Comparison of ENCODE assay signal across 8 cellular contexts in genomic region chr1:207084701-207085180, GRCh38. TPM values are rescaled to one million over a fixed set of nuclear protein-coding genes. Genes with fewer than 3 reads are reported as not detected.
DNase-seq lines count a peak whose midpoint lies in the region; ATAC-seq and TF ChIP-seq lines count a peak whose summit lies in the region.

No MANE protein-coding gene starts in this region.

- H3K27ac Mint-ChIP-seq in activated naive CD8-positive, alpha-beta T cell treated with anti-CD3 and anti-CD28 coated beads for 36 hours, result no peak overlapping the region

- TF ChIP-seq CTCF in GM13977 (IDR thresholded peaks at IDR 0.05; ENCODE audit: extremely low read depth, insufficient read depth, missing control alignments), result peak; percentile 72

- intact Hi-C loops in left cardiac atrium (cut with DNase I) (loop anchor here in 1 of 2 donors (2.0 kb wide), 2 partner anchors 320 to 416 kb away; no protein-coding TSS in a partner anchor), sciatic nerve (cut with DNase I) (no loop called here)

- H3K4me1 ChIP-seq in SJSA1 (replicated peaks), result peaks cover 21% of the 10 kb centered on the region

- no peaks in the 10 kb centered on the region for H3K9me3 Mint-ChIP-seq in activated naive CD8-positive, alpha-beta T cell treated with anti-CD3 and anti-CD28 coated beads for 36 hours

- no peaks in the 10 kb centered on the region for H3K9me3 ChIP-seq in SJSA1 (replicated peaks)

- no peak overlapping the region for H3K27ac ChIP-seq in SJSA1

- H3K4me3 ChIP-seq in Jurkat, Clone E6-1 (ENCODE audit: low read length), result no peak overlapping the region
- H3K4me3 ChIP-seq in SJSA1, result no peak overlapping the region

- no peaks in the 10 kb centered on the region for H3K27me3 ChIP-seq in SJSA1 (replicated peaks)

- in situ Hi-C loops in GM13977 (cut with MboI; ENCODE audit: low pct_unique_long_range_greater_than_20kb, low sequenced_read_pairs, unreplicated experiment), result loop anchor here (25.0 kb wide), 1 partner anchor 403 kb away; the partner anchor contains the start of gene CR1

- no peaks in the 10 kb centered on the region for H3K36me3 Mint-ChIP-seq in activated naive CD8-positive, alpha-beta T cell treated with anti-CD3 and anti-CD28 coated beads for 36 hours

- no peaks in the 10 kb centered on the region for H3K36me3 ChIP-seq in SJSA1

- H3K27me3 Mint-ChIP-seq in activated naive CD8-positive, alpha-beta T cell treated with anti-CD3 and anti-CD28 coated beads for 36 hours, result peaks cover 9% of the 10 kb centered on the region

- no peak overlapping the region for H3K4me3 Mint-ChIP-seq in activated naive CD8-positive, alpha-beta T cell treated with anti-CD3 and anti-CD28 coated beads for 36 hours

- peak; percentile 71 to 83 for ATAC-seq in left cardiac atrium
- ATAC-seq in sciatic nerve, result peak; percentile 75

- peaks cover 24% of the 10 kb centered on the region for H3K4me1 Mint-ChIP-seq in activated naive CD8-positive, alpha-beta T cell treated with anti-CD3 and anti-CD28 coated beads for 36 hours

- DNase-seq in AG08396 (ENCODE audit: low spot score) (peak; percentile 45), GM13977 (ENCODE audit: low spot score) (peak; percentile 49), SJSA1 (ENCODE audit: low read depth in 1 of 2, low spot score in 2 of 2) (peak; percentile 42 to 54), left cardiac atrium (no peak), sciatic nerve (ENCODE audit: low spot score) (peak; percentile 64)
- DNase-seq in Jurkat, Clone E6-1 (ENCODE audit: low read depth, low spot score), result peak; percentile 90
- peak; percentile 48 for DNase-seq in activated naive CD8-positive, alpha-beta T cell treated with anti-CD3 and anti-CD28 coated beads for 36 hours
- no peak for DNase-seq in NK-92 treated with Interleukin-12 subunit alpha and Interleukin-12 subunit beta, amount 100 ng/mL, for 24 hours (lab: John Stamatoyannopoulos, UW)

RNA-seq across cellular contexts. Expression of gene C4BPB, which starts 3.9 kb away (rescaled TPM):
- polyA plus RNA-seq in Jurkat, Clone E6-1 (2012; ENCODE audit: insufficient read depth, insufficient read length), result not detected
- total RNA-seq in SJSA1 (2014; rRNA removed; shearing (Covaris generic)), result 0.28 and 1.8 TPM in 2 replicates
- 1 to 10 TPM; 1.2 to 1.6 TPM for total RNA-seq in activated naive CD8-positive, alpha-beta T cell treated with anti-CD3 and anti-CD28 coated beads for 36 hours
- 1 to 10 TPM in 1 of 2 donors, not detected in 1; 2.4 TPM for total RNA-seq in left cardiac atrium
- total RNA-seq in sciatic nerve, result 1.8 TPM

RNA-seq across cellular contexts. Expression of gene C4BPA, which starts 19.3 kb away (rescaled TPM):
- not detected for polyA plus RNA-seq in Jurkat, Clone E6-1 (2012; ENCODE audit: insufficient read depth, insufficient read length)
- not detected in 2 replicates for total RNA-seq in SJSA1 (2014; rRNA removed; shearing (Covaris generic))
- total RNA-seq in activated naive CD8-positive, alpha-beta T cell treated with anti-CD3 and anti-CD28 coated beads for 36 hours, result not detected
- total RNA-seq in left cardiac atrium (not detected), sciatic nerve (0.27 TPM)

RNA-seq across cellular contexts. Expression of gene PFKFB2, which starts 31.7 kb away (rescaled TPM):
- 6.1 TPM for polyA plus RNA-seq in Jurkat, Clone E6-1 (2012; ENCODE audit: insufficient read depth, insufficient read length)
- 1.5 and 3.8 TPM in 2 replicates for total RNA-seq in SJSA1 (2014; rRNA removed; shearing (Covaris generic))
- total RNA-seq in activated naive CD8-positive, alpha-beta T cell treated with anti-CD3 and anti-CD28 coated beads for 36 hours, result 1 to 10 TPM; 3.9 to 5.2 TPM
- total RNA-seq in left cardiac atrium (10 to 100 TPM; 28.2 to 42.8 TPM), sciatic nerve (16.7 TPM)

RNA-seq across cellular contexts. Expression of gene YOD1, which starts 33.7 kb away (rescaled TPM):
- polyA plus RNA-seq in Jurkat, Clone E6-1 (2012; ENCODE audit: insufficient read depth, insufficient read length), result 6.8 TPM
- total RNA-seq in SJSA1 (2014; rRNA removed; shearing (Covaris generic)), result 5.6 and 9.9 TPM in 2 replicates
- 10 to 100 TPM; 10.8 to 10.9 TPM for total RNA-seq in activated naive CD8-positive, alpha-beta T cell treated with anti-CD3 and anti-CD28 coated beads for 36 hours
- 1 to 10 TPM; 3.4 to 5.9 TPM for total RNA-seq in left cardiac atrium
- total RNA-seq in sciatic nerve, result 15.3 TPM

RNA-seq across cellular contexts. Expression of gene C1orf116, which starts 52.2 kb away (rescaled TPM):
- polyA plus RNA-seq in Jurkat, Clone E6-1 (2012; ENCODE audit: insufficient read depth, insufficient read length), result not detected
- total RNA-seq in SJSA1 (2014; rRNA removed; shearing (Covaris generic)), result 0.03 TPM in 1 of 2 replicates, not detected in the other
- total RNA-seq in activated naive CD8-positive, alpha-beta T cell treated with anti-CD3 and anti-CD28 coated beads for 36 hours, result under 1 TPM in 1 of 2 experiments, not detected in 1; 0.08 TPM
- total RNA-seq in left cardiac atrium (under 1 TPM; 0.06 to 0.10 TPM), sciatic nerve (0.49 TPM)

Comparison
In these comparisons a context has a peak if more than half of its experiments do, and no peak if none do; other contexts are left out.
1. DNase-seq: peak in AG08396 (single experiment), GM13977 (single experiment), Jurkat, Clone E6-1 (single experiment), SJSA1 (2 of 2), activated naive CD8-positive, alpha-beta T cell treated with anti-CD3 and anti-CD28 coated beads for 36 hours (single experiment) and sciatic nerve (single experiment); none in left cardiac atrium (single experiment) and NK-92 treated with Interleukin-12 subunit alpha and Interleukin-12 subunit beta, amount 100 ng/mL, for 24 hours (single experiment).